17 cellular contexts compared by ENCODE assay signal in genomic region chr7:142409471-142409870, GRCh38.
DNase-seq lines count a peak whose midpoint lies in the region; ATAC-seq and TF ChIP-seq lines count a peak whose summit lies in the region.
"Had no signal": no experiment of that assay in that cellular context is flagged by ENCODE, and none has a peak within 500 bp of the region (broad histone marks: within the 10 kb centered on the region; RNA-seq: fewer than 3 reads in every experiment).

No MANE protein-coding gene starts in this region.

- POLR2A ChIA-PET in PC-3 (lab: Charles Lee; ENCODE audit: unreplicated experiment) (no interaction called here), Caco-2 (lab: Charles Lee) (no interaction called here)

- H3K4me2 ChIP-seq in PC-3 (ENCODE audit: low read length): no peak overlapping the region
- H3K4me2 ChIP-seq: GM23338 had no signal

- no peaks in the 10 kb centered on the region for H4K20me1 ChIP-seq in PC-3 (ENCODE audit: low read length)
- H4K20me1 ChIP-seq: BLaER1 treated with 17β-estradiol and CSF1 and Interleukin-3, amounts not matched to agents 10 nM and 100 nM had no signal

- H3K27ac ChIP-seq in ACC112 (ENCODE audit: low read depth, low read length) (no peak overlapping the region), PC-3 (ENCODE audit: low read length) (no peak overlapping the region), SJCRH30 (no peak overlapping the region)
- H3K27ac ChIP-seq: BLaER1 treated with 17β-estradiol and CSF1 and Interleukin-3, amounts not matched to agents 10 nM and 100 nM had no signal

- no peak overlapping the region for H3K4me3 Mint-ChIP-seq in Caco-2 (ENCODE audit: unreplicated experiment)
- H3K4me3 Mint-ChIP-seq: CD4-positive, CD25-positive, alpha-beta regulatory T cell; GM23338; H9; IgD-negative memory B cell had no signal

- H3K36me3 Mint-ChIP-seq in Caco-2 (ENCODE audit: insufficient read depth, unreplicated experiment): no peaks in the 10 kb centered on the region
- H3K36me3 Mint-ChIP-seq: CD4-positive, CD25-positive, alpha-beta regulatory T cell; IgD-negative memory B cell had no signal

- DNase-seq in ELR (ENCODE audit: low read depth): peak; percentile 54
- peak; percentile 24 for DNase-seq in PC-3
- peak; percentile 59 for DNase-seq in islet precursor cell
- no peak for DNase-seq in SJCRH30
- no peak for DNase-seq in Caco-2
- DNase-seq: 8988T; ACHN; Calu3; CD4-positive, CD25-positive, alpha-beta regulatory T cell; DMS 273 treated with DMSO at 0.1 percent for 48 hours; H9; KG1 had no signal

- CTCF ChIA-PET in PC-3 (lab: Charles Lee): no interaction called here
- CTCF ChIA-PET in Caco-2 (lab: Charles Lee): no interaction called here

- H3K27me3 ChIP-seq in ACC112 (ENCODE audit: insufficient read depth, low read length) (no peaks in the 10 kb centered on the region), PC-3 (ENCODE audit: low read length) (no peaks in the 10 kb centered on the region), SJCRH30 (peaks cover 11% of the 10 kb centered on the region; the same call in 1 of the 2 replicates), Caco-2 (replicated peaks; ENCODE audit: control insufficient read depth, insufficient read depth, low read length) (no peaks in the 10 kb centered on the region)
- H3K27me3 ChIP-seq: BLaER1 treated with 17β-estradiol and CSF1 and Interleukin-3, amounts not matched to agents 10 nM and 100 nM had no signal

- no peaks in the 10 kb centered on the region for H3K27me3 Mint-ChIP-seq in Caco-2 (ENCODE audit: insufficient read depth, unreplicated experiment)

- ATAC-seq in PC-3 (no peak), GM21423 (IDR thresholded peaks at IDR 0.05; ENCODE audit: unreplicated experiment) (no peak)
- ATAC-seq: GM23338 had no signal

- H3K79me2 ChIP-seq in ACC112 (ENCODE audit: control insufficient read depth, insufficient read depth, low read length, unreplicated experiment) (no peaks in the 10 kb centered on the region), PC-3 (ENCODE audit: low read length) (no peaks in the 10 kb centered on the region)

- H3K4me1 ChIP-seq in ACC112 (ENCODE audit: control insufficient read depth, insufficient read depth, low read length, unreplicated experiment) (peaks cover 13% of the 10 kb centered on the region), PC-3 (ENCODE audit: insufficient read depth, low read length) (peaks cover 9% of the 10 kb centered on the region), SJCRH30 (no peaks in the 10 kb centered on the region), Caco-2 (no peaks in the 10 kb centered on the region)

- H2AFZ ChIP-seq in ACC112 (ENCODE audit: low read length, unreplicated experiment): peak overlapping the region; percentile 55
- no peak overlapping the region; the same call in 1 of the 2 replicates for H2AFZ ChIP-seq in PC-3 (ENCODE audit: low read length)
- H2AFZ ChIP-seq: GM23338 had no signal

- no peaks in the 10 kb centered on the region for H3K9me2 ChIP-seq in PC-3 (replicated peaks; ENCODE audit: low read length)

- no peak for TF ChIP-seq CTCF in PC-3 (conservative IDR thresholded peaks at IDR 0.05; ENCODE audit: low read depth, low read length)
- no peak for TF ChIP-seq CTCF in Caco-2 (IDR thresholded peaks at IDR 0.05; ENCODE audit: insufficient read depth in 1 of 2, low read depth in 1 of 2, low read length in 1 of 2, severe bottlenecking in 1 of 2, unreplicated experiment in 1 of 2)

- no peak overlapping the region for H3K9ac ChIP-seq in PC-3 (ENCODE audit: low read length)
- H3K9ac ChIP-seq: BLaER1 treated with 17β-estradiol and CSF1 and Interleukin-3, amounts not matched to agents 10 nM and 100 nM had no signal

- H3K36me3 ChIP-seq in ACC112 (ENCODE audit: insufficient read depth, low read length) (no peaks in the 10 kb centered on the region), PC-3 (ENCODE audit: low read depth, low read length) (no peaks in the 10 kb centered on the region), SJCRH30 (no peaks in the 10 kb centered on the region), Caco-2 (ENCODE audit: control insufficient read depth, insufficient read depth, low read length) (no peaks in the 10 kb centered on the region)
- H3K36me3 ChIP-seq: BLaER1 treated with 17β-estradiol and CSF1 and Interleukin-3, amounts not matched to agents 10 nM and 100 nM had no signal

- no peaks in the 10 kb centered on the region for H3F3A ChIP-seq in PC-3 (ENCODE audit: low read length, unreplicated experiment)

- no peak overlapping the region for H3K4me3 ChIP-seq in ACC112 (ENCODE audit: low read depth, low read length)
- no peak overlapping the region for H3K4me3 ChIP-seq in PC-3 (ENCODE audit: low read length)
- H3K4me3 ChIP-seq in SJCRH30: no peak overlapping the region
- H3K4me3 ChIP-seq in Caco-2 (ENCODE audit: low read depth, low read length): no peak overlapping the region
- H3K4me3 ChIP-seq: BLaER1 treated with 17β-estradiol and CSF1 and Interleukin-3, amounts not matched to agents 10 nM and 100 nM; GM23338 had no signal

- no peaks in the 10 kb centered on the region for H3K4me1 Mint-ChIP-seq in Caco-2 (ENCODE audit: low read depth, unreplicated experiment)
- H3K4me1 Mint-ChIP-seq: IgD-negative memory B cell had no signal

- BruUV-seq in PC-3 (replicated peaks; lab: Mats Ljungman, UMichigan) (no TSS peak), Caco-2 (replicated peaks; lab: Mats Ljungman, UMichigan) (no TSS peak)

- H3K9me3 Mint-ChIP-seq in Caco-2 (ENCODE audit: unreplicated experiment): no peaks in the 10 kb centered on the region
- H3K9me3 Mint-ChIP-seq: CD4-positive, CD25-positive, alpha-beta regulatory T cell; GM23338; H9 had no signal

- H3K9me3 ChIP-seq in PC-3 (ENCODE audit: low read length) (no peaks in the 10 kb centered on the region), SJCRH30 (replicated peaks) (no peaks in the 10 kb centered on the region), Caco-2 (no peaks in the 10 kb centered on the region)
- H3K9me3 ChIP-seq: BLaER1 treated with 17β-estradiol and CSF1 and Interleukin-3, amounts not matched to agents 10 nM and 100 nM had no signal

- intact Hi-C loops in PC-3 (cut with micrococcal nuclease): no loop called here
- intact Hi-C loops in Caco-2 (cut with micrococcal nuclease; ENCODE audit: unreplicated experiment): no loop called here

- no peak overlapping the region for H3K27ac Mint-ChIP-seq in Caco-2 (ENCODE audit: unreplicated experiment)
- H3K27ac Mint-ChIP-seq: CD4-positive, CD25-positive, alpha-beta regulatory T cell; GM23338; H9; IgD-negative memory B cell had no signal

Comparison
In these comparisons a context has a peak if more than half of its experiments do, and no peak if none do; other contexts are left out.
1. DNase-seq: peak in ELR (single experiment), PC-3 (single experiment) and islet precursor cell (single experiment); none in SJCRH30 (0 of 2) and Caco-2 (0 of 2).